Comparison of ENCODE assay signal across 8 cellular contexts in genomic region chr9:127937046-127937382, GRCh38. TPM values are rescaled to one million over a fixed set of nuclear protein-coding genes. Genes with fewer than 3 reads are reported as not detected.
DNase-seq lines count a peak whose midpoint lies in the region; ATAC-seq and TF ChIP-seq lines count a peak whose summit lies in the region.

No MANE protein-coding gene starts in this region.

- H3K27me3 ChIP-seq in SJSA1 (replicated peaks), result no peaks in the 10 kb centered on the region
- no peaks in the 10 kb centered on the region for H3K27me3 ChIP-seq in sigmoid colon

- TF ChIP-seq POLR2A in sigmoid colon (IDR thresholded peaks at IDR 0.05), result no peak

- peak overlapping the region; percentile 70 for H3K4me3 ChIP-seq in SJSA1
- peak overlapping the region; percentile 91 for H3K4me3 ChIP-seq in fibroblast of pulmonary artery (replicated peaks; ENCODE audit: low read depth, low read length)
- H3K4me3 ChIP-seq in sigmoid colon, result peak overlapping the region; percentile 57 to 75 (median 72)

- H3K4me1 ChIP-seq in SJSA1 (replicated peaks) (peaks cover 30% of the 10 kb centered on the region), sigmoid colon (peaks cover 0 to 32% (median 29%) of the 10 kb centered on the region in 4 donors)

- intact Hi-C loops in sigmoid colon (cut with DNase I), result no loop called here

- ATAC-seq in GM21526 (IDR thresholded peaks at IDR 0.05; ENCODE audit: low FRiP score, unreplicated experiment), result peak; percentile 5
- no peak for ATAC-seq in HG03457 (IDR thresholded peaks at IDR 0.05; ENCODE audit: unreplicated experiment)

- 8 to 16% methylated on average over 6 of the region's 6 CpGs for WGBS in sigmoid colon, 2 donors

- H3K9me3 ChIP-seq in SJSA1 (replicated peaks), result no peaks in the 10 kb centered on the region
- no peaks in the 10 kb centered on the region for H3K9me3 ChIP-seq in sigmoid colon

- H3K27ac ChIP-seq in SJSA1 (peak overlapping the region; percentile 49), sigmoid colon (peak overlapping the region; percentile 66 to 77 (median 71))

- DNase-seq in SJSA1 (ENCODE audit: low read depth in 1 of 2, low spot score in 2 of 2) (no peak), fibroblast of pulmonary artery (ENCODE audit: low read depth) (no peak), sigmoid colon (no peak), NCI-H226 (no peak), hypothalamus (lab: John Stamatoyannopoulos, UW) (no peak), nucleus accumbens (lab: John Stamatoyannopoulos, UW) (no peak)

- TF ChIP-seq EP300 in sigmoid colon (IDR thresholded peaks at IDR 0.05), result no peak

- H3K36me3 ChIP-seq in SJSA1 (peaks cover 18% of the 10 kb centered on the region), sigmoid colon (peaks cover 0 to 23% (median 5%) of the 10 kb centered on the region in 4 donors)

- TF ChIP-seq CTCF in fibroblast of pulmonary artery (IDR thresholded peaks at IDR 0.05; ENCODE audit: low read length, missing control alignments) (no peak), sigmoid colon (IDR thresholded peaks at IDR 0.05) (no peak)

RNA-seq across cellular contexts. Expression of gene DPM2, which starts 0.6 kb away (rescaled TPM):
- total RNA-seq in SJSA1 (2014; rRNA removed; shearing (Covaris generic)), result 20.4 and 24.5 TPM in 2 replicates
- total RNA-seq in sigmoid colon, result 10 to 100 TPM in 2 of 4 donors, 1 to 10 TPM in 2; 6.0 to 11.9 (median 9.7) TPM
- polyA plus RNA-seq in sigmoid colon, result 10 to 100 TPM; 17.3 to 41.9 (median 24.6) TPM

RNA-seq across cellular contexts. Expression of gene PIP5KL1, which starts 6.4 kb away (rescaled TPM):
- 1.6 and 18.4 TPM in 2 replicates for total RNA-seq in SJSA1 (2014; rRNA removed; shearing (Covaris generic))
- total RNA-seq in sigmoid colon, result 1 to 10 TPM in 3 of 4 donors, under 1 TPM in 1; 0.16 to 4.2 (median 2.6) TPM
- polyA plus RNA-seq in sigmoid colon, result 1 to 10 TPM in 1 of 3 donors, under 1 TPM in 1, not detected in 1; 0.70 to 1.8 TPM

RNA-seq across cellular contexts. Expression of gene ST6GALNAC4, which starts 20.2 kb away (rescaled TPM):
- total RNA-seq in SJSA1 (2014; rRNA removed; shearing (Covaris generic)), result 26.5 and 43.5 TPM in 2 replicates
- 10 to 100 TPM; 22.8 to 27.7 (median 25.5) TPM for total RNA-seq in sigmoid colon
- 10 to 100 TPM; 25.2 to 51.1 (median 37.7) TPM for polyA plus RNA-seq in sigmoid colon

RNA-seq across cellular contexts. Expression of gene ST6GALNAC6, which starts 37.6 kb away (rescaled TPM):
- 37.0 and 42.9 TPM in 2 replicates for total RNA-seq in SJSA1 (2014; rRNA removed; shearing (Covaris generic))
- 100 to 1,000 TPM; 107 to 125 (median 114) TPM for total RNA-seq in sigmoid colon
- 100 to 1,000 TPM in 1 of 3 donors, 10 to 100 TPM in 2; 35.6 to 112 (median 87.1) TPM for polyA plus RNA-seq in sigmoid colon

RNA-seq across cellular contexts. Expression of gene EEIG1, which starts 43.8 kb away (rescaled TPM):
- 3.5 and 4.6 TPM in 2 replicates for total RNA-seq in SJSA1 (2014; rRNA removed; shearing (Covaris generic))
- 10 to 100 TPM; 10.9 to 32.7 (median 19.2) TPM for total RNA-seq in sigmoid colon
- polyA plus RNA-seq in sigmoid colon, result 10 to 100 TPM; 69.1 to 92.0 (median 77.0) TPM
